11 cellular contexts compared by ENCODE assay signal in the genomic region with DNA sequence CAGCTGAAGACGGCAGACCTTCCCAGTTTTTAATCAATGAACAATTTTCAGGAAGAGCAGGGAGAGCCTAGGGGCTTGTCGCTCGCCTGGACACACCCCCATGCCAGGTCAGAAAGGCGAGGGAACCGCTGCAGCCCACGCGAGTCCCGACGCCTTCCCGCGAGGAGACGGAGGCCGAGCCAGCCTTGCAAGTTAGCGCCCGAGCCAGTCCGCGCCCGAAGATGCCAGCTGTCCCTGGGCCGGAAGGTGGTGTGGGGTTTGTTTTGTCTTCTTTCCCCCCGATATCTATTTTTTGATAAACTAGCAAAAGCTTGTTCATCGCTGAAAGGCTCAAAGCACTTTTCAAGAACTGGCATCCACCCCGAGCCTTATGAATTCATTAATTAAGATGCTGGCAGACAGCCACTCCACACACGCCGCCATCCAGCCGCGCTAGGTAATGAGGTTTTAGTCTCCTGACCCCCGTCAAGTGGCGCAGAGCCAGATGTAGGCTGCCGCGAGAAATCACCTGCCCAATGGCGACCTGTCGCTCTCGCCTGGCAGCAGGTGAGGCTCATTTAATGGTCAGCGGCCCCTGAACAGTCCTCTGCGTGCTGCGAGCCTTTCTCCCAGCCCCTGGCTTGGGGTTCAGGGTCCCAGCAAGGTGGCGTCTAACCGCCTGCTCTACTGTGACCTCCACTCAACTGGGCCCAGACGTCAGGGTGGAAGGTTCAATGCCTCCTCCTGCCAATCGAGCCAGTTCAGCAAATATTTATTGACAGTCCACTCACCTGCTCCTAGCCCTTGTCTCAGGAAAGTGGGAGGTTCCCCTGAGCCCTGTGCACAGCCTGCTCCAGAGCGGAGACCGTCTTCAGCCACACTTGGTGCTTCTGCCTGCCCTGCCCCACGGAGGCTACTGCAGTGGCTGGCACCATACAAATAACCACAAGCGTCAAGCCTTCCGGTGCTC. TPM values are rescaled to one million over a fixed set of nuclear protein-coding genes. Genes with fewer than 3 reads are reported as not detected.
A peak's percentile ranks its signal among the peaks of the same experiment; 100 is the strongest.
DNase-seq lines count a peak whose midpoint lies in the region; ATAC-seq and TF ChIP-seq lines count a peak whose summit lies in the region.
"Had no signal": no experiment of that assay in that cellular context is flagged by ENCODE, and none has a peak within 500 bp of the region (broad histone marks: within the 10 kb centered on the region; RNA-seq: fewer than 3 reads in every experiment).

No MANE protein-coding gene starts in this region.

- peaks cover 67% of the 10 kb centered on the region for H3K4me1 Mint-ChIP-seq in activated T-helper 17 cell treated with anti-CD3 and anti-CD28 coated beads, Interleukin-2, amount 50 U/mL, for 72 hours
- peaks cover 47 to 86% (median 79%) of the 10 kb centered on the region in 7 donors for H3K4me1 Mint-ChIP-seq in naive thymus-derived CD4-positive, alpha-beta T cell

- no peaks in the 10 kb centered on the region for H3K27me3 Mint-ChIP-seq in activated T-helper 17 cell treated with anti-CD3 and anti-CD28 coated beads, Interleukin-2, amount 50 U/mL, for 72 hours
- no peaks in the 10 kb centered on the region for H3K27me3 Mint-ChIP-seq in naive thymus-derived CD4-positive, alpha-beta T cell

- POLR2A ChIA-PET in naive thymus-derived CD4-positive, alpha-beta T cell (lab: Charles Lee): interaction anchor here (1.1 to 16.9 kb wide), 3 partner anchors 9 to 20 kb away, joined by 3 to 376 read pairs (median 31); no protein-coding TSS in a partner anchor

- CTCF ChIA-PET in naive thymus-derived CD4-positive, alpha-beta T cell (lab: Charles Lee): interaction anchor here (1.3 to 1.6 kb wide), 3 partner anchors 8 to 199 kb away, joined by 4 to 7 read pairs (median 5); no protein-coding TSS in a partner anchor

- H3K4me3 Mint-ChIP-seq in activated T-helper 17 cell treated with anti-CD3 and anti-CD28 coated beads, Interleukin-2, amount 50 U/mL, for 72 hours: peak overlapping the region; percentile 86
- H3K4me3 Mint-ChIP-seq in naive thymus-derived CD4-positive, alpha-beta T cell: no peak overlapping the region

- no peak overlapping the region for H3K9ac ChIP-seq in HUES48 (ENCODE audit: low read depth, low read length)

- H3K4me1 ChIP-seq in HUES48 (ENCODE audit: control insufficient read depth, insufficient read depth, low read length) (peaks cover 20% of the 10 kb centered on the region), ovary (ENCODE audit: insufficient read depth) (peaks cover 5% of the 10 kb centered on the region)
- peaks cover 41 to 55% of the 10 kb centered on the region in 2 donors for H3K4me1 ChIP-seq in naive thymus-derived CD4-positive, alpha-beta T cell (ENCODE audit: control insufficient read depth in 2 of 2, insufficient read depth in 2 of 2, low read length in 2 of 2)

- no peaks in the 10 kb centered on the region for H3K9me3 Mint-ChIP-seq in activated T-helper 17 cell treated with anti-CD3 and anti-CD28 coated beads, Interleukin-2, amount 50 U/mL, for 72 hours
- H3K9me3 Mint-ChIP-seq in naive thymus-derived CD4-positive, alpha-beta T cell: no peaks in the 10 kb centered on the region

- intact Hi-C loops in ovary (cut with DNase I): loop anchor here in 1 of 4 donors (5.0 kb wide), 1 partner anchor 199 kb away; no protein-coding TSS in a partner anchor
- intact Hi-C loops in naive thymus-derived CD4-positive, alpha-beta T cell (cut with micrococcal nuclease): no loop called here

- TF ChIP-seq CTCF in ovary (IDR thresholded peaks at IDR 0.05): no peak
- no peak for TF ChIP-seq CTCF in GM13976 (IDR thresholded peaks at IDR 0.05; ENCODE audit: borderline replicate concordance, control extremely low read depth, extremely low read depth, insufficient read depth, missing control alignments)

- no peak for TF ChIP-seq POLR2A in ovary (IDR thresholded peaks at IDR 0.05)

- TF ChIP-seq EP300 in ovary (IDR thresholded peaks at IDR 0.05): no peak

- H3K9me3 ChIP-seq in HUES48 (ENCODE audit: control insufficient read depth, insufficient read depth, low read length): no peaks in the 10 kb centered on the region
- no peaks in the 10 kb centered on the region for H3K9me3 ChIP-seq in ovary
- H3K9me3 ChIP-seq in naive thymus-derived CD4-positive, alpha-beta T cell (ENCODE audit: control insufficient read depth in 2 of 3, low read length in 3 of 3): no peaks in the 10 kb centered on the region

- H3K36me3 ChIP-seq in HUES48 (ENCODE audit: control insufficient read depth, insufficient read depth, low read length) (no peaks in the 10 kb centered on the region), ovary (no peaks in the 10 kb centered on the region)
- no peaks in the 10 kb centered on the region for H3K36me3 ChIP-seq in naive thymus-derived CD4-positive, alpha-beta T cell (ENCODE audit: control insufficient read depth in 2 of 3, insufficient read depth in 3 of 3, low read length in 3 of 3)
- H3K36me3 ChIP-seq: cardiac muscle cell had no signal

- no peaks in the 10 kb centered on the region for H3K27me3 ChIP-seq in HUES48 (ENCODE audit: control insufficient read depth, insufficient read depth, low read length)
- H3K27me3 ChIP-seq in ovary: no peaks in the 10 kb centered on the region
- H3K27me3 ChIP-seq in naive thymus-derived CD4-positive, alpha-beta T cell (ENCODE audit: control insufficient read depth in 2 of 2, insufficient read depth in 2 of 2, low read length in 2 of 2): no peaks in the 10 kb centered on the region
- H3K27me3 ChIP-seq: cardiac muscle cell had no signal

- peak overlapping the region; percentile 97 for H3K27ac Mint-ChIP-seq in activated T-helper 17 cell treated with anti-CD3 and anti-CD28 coated beads, Interleukin-2, amount 50 U/mL, for 72 hours
- peak overlapping the region in 2 of 9 donors; percentile 25 to 56 for H3K27ac Mint-ChIP-seq in naive thymus-derived CD4-positive, alpha-beta T cell

- DNase-seq in NCI-H2081 treated with DMSO at 0.1 percent for 48 hours (lab: John Stamatoyannopoulos, UW) (peak; percentile 44), ovary (peak in 4 of 5 donors; percentile 26 to 55 (median 37)), middle frontal gyrus (ENCODE audit: extremely low spot score, low spot score) (no peak), GM13976 (ENCODE audit: low spot score) (no peak)
- no peak for DNase-seq in naive thymus-derived CD4-positive, alpha-beta T cell
- DNase-seq: activated CD4-positive, alpha-beta T cell treated with anti-CD3 and anti-CD28 coated beads for 1 hour; midbrain; PC-3 had no signal

- 29 to 50% (median 29%) methylated on average over 44 to 45 of the region's 45 CpGs for WGBS in ovary, 3 donors

- peaks cover 56% of the 10 kb centered on the region for H3K36me3 Mint-ChIP-seq in activated T-helper 17 cell treated with anti-CD3 and anti-CD28 coated beads, Interleukin-2, amount 50 U/mL, for 72 hours (ENCODE audit: low read depth)
- H3K36me3 Mint-ChIP-seq in naive thymus-derived CD4-positive, alpha-beta T cell: peaks cover 0 to 7% (median 0%) of the 10 kb centered on the region in 5 donors

- peak overlapping the region; percentile 62 for H3K27ac ChIP-seq in HUES48 (ENCODE audit: low read depth, low read length)
- H3K27ac ChIP-seq in ovary: no peak overlapping the region
- no peak overlapping the region for H3K27ac ChIP-seq in naive thymus-derived CD4-positive, alpha-beta T cell (ENCODE audit: low read depth, low read length)
- H3K27ac ChIP-seq: cardiac muscle cell had no signal

- H3K4me3 ChIP-seq in HUES48 (ENCODE audit: low read depth, low read length): no peak overlapping the region
- no peak overlapping the region for H3K4me3 ChIP-seq in ovary
- H3K4me3 ChIP-seq in naive thymus-derived CD4-positive, alpha-beta T cell (ENCODE audit: low read length): no peak overlapping the region
- H3K4me3 ChIP-seq: cardiac muscle cell had no signal

- in situ Hi-C loops in GM13976 (cut with MboI; ENCODE audit: low sequenced_read_pairs, unreplicated experiment): loop anchor here (25.0 kb wide), 1 partner anchor 194 kb away; the partner anchor contains the start of gene MDGA1

- no peak for ATAC-seq in activated T-helper 17 cell treated with anti-CD3 and anti-CD28 coated beads, Interleukin-2, amount 50 U/mL, for 72 hours (replicated peaks)
- ATAC-seq in naive thymus-derived CD4-positive, alpha-beta T cell: no peak
- ATAC-seq: PC-3 had no signal

RNA-seq across cellular contexts. Expression of gene CCDC167, which starts 6.4 kb away (rescaled TPM):
- 10 to 100 TPM; 39.2 to 78.5 TPM for total RNA-seq in activated T-helper 17 cell treated with anti-CD3 and anti-CD28 coated beads, Interleukin-2, amount 50 U/mL, for 72 hours
- total RNA-seq in ovary: 10 to 100 TPM in 1 of 7 donors, 1 to 10 TPM in 6; 4.4 to 21.9 (median 8.1) TPM
- 10 to 100 TPM; 11.0 to 13.5 TPM for polyA plus RNA-seq in ovary
- 10 to 100 TPM; 13.8 to 55.1 (median 18.0) TPM for total RNA-seq in naive thymus-derived CD4-positive, alpha-beta T cell
- polyA plus RNA-seq in naive thymus-derived CD4-positive, alpha-beta T cell: 10 to 100 TPM; 94.0 to 95.5 TPM

Comparison
In these comparisons a context has a peak if more than half of its experiments do, and no peak if none do; other contexts are left out.
1. DNase-seq: peak in NCI-H2081 treated with DMSO at 0.1 percent for 48 hours (single experiment) and ovary (4 of 5); none in naive thymus-derived CD4-positive, alpha-beta T cell (0 of 9), middle frontal gyrus (single experiment) and GM13976 (single experiment).